Comparison of ENCODE assay signal across 28 cellular contexts in genomic region chr1:209965996-209966395, GRCh38. TPM values are rescaled to one million over a fixed set of nuclear protein-coding genes. Genes with fewer than 3 reads are reported as not detected.
"Had no signal": no experiment of that assay in that cellular context is flagged by ENCODE, and none has a peak within 500 bp of the region (broad histone marks: within the 10 kb centered on the region; RNA-seq: fewer than 3 reads in every experiment).

No MANE protein-coding gene starts in this region.

- H3K27ac ChIP-seq: colonic mucosa, coronary artery, epithelial cell of prostate, esophagus muscularis mucosa, esophagus squamous epithelium, foreskin keratinocyte, gastrocnemius medialis, gastroesophageal sphincter, heart left ventricle, heart right ventricle had no signal

- FAIRE-seq: colon, endometrium, endothelial cell of umbilical vein, frontal cortex had no signal

- H3K9me3 ChIP-seq: colonic mucosa, esophagus muscularis mucosa, esophagus squamous epithelium, gastrocnemius medialis, gastroesophageal sphincter had no signal

- H3K4me1 ChIP-seq: colonic mucosa, esophagus muscularis mucosa, esophagus squamous epithelium, foreskin keratinocyte, gastrocnemius medialis, gastroesophageal sphincter, heart left ventricle, heart right ventricle had no signal

- H3K27me3 ChIP-seq: colonic mucosa, dorsolateral prefrontal cortex, esophagus muscularis mucosa, esophagus squamous epithelium, foreskin keratinocyte, gastrocnemius medialis, gastroesophageal sphincter, heart left ventricle had no signal

- ATAC-seq: effector memory CD8-positive, alpha-beta T cell; esophagus mucosa; foreskin keratinocyte; gastrocnemius medialis; gastroesophageal sphincter; heart left ventricle; heart right ventricle had no signal

- DNase-seq: colonic mucosa; cortex of kidney; dermis blood vessel endothelial cell; dorsolateral prefrontal cortex; effector CD4-positive, alpha-beta T cell; effector CD8-positive, alpha-beta T cell; effector memory CD4-positive, alpha-beta T cell; effector memory CD8-positive, alpha-beta T cell; endodermal cell; erythroblast; esophagus squamous epithelium; foreskin fibroblast; foreskin keratinocyte; foreskin melanocyte; gastrocnemius medialis; glutamatergic neuron; head of caudate nucleus; heart left ventricle; heart right ventricle had no signal

- H3K4me3 ChIP-seq: colonic mucosa, coronary artery, dorsolateral prefrontal cortex, esophagus muscularis mucosa, esophagus squamous epithelium, gastrocnemius medialis, gastroesophageal sphincter, heart left ventricle, heart right ventricle had no signal

- H3K36me3 ChIP-seq: colonic mucosa, esophagus muscularis mucosa, esophagus squamous epithelium, gastrocnemius medialis, gastroesophageal sphincter, heart left ventricle, heart right ventricle had no signal

RNA-seq across cellular contexts. Expression of gene SYT14, which starts 28.0 kb away (rescaled TPM):
- total RNA-seq: esophagus mucosa, esophagus squamous epithelium, heart left ventricle had no signal
- polyA plus RNA-seq: heart left ventricle, heart right ventricle had no signal
